In the genomic region with DNA sequence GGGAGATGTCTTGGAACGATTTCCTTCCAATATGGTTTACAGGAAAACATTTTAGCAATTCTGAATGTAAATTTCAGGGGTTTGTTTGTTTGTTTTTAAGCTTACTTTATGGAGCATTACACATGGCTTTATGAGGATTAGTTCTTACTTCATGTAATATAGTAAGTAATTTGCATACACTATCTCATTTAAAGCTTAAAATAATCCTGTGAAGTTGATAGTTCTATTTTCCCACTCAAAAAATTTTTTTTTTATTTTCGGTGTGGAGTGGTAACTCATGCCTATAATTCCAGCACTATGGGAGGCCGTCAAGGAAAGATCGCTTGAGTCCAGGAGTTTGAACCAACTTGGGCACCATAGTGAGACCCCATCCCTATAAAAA, we compare ENCODE assay signal across 23 cellular contexts. TPM values are rescaled to one million over a fixed set of nuclear protein-coding genes. Genes with fewer than 3 reads are reported as not detected.
DNase-seq lines count a peak whose midpoint lies in the region; ATAC-seq and TF ChIP-seq lines count a peak whose summit lies in the region.
"Had no signal": no experiment of that assay in that cellular context is flagged by ENCODE, and none has a peak within 500 bp of the region (broad histone marks: within the 10 kb centered on the region; RNA-seq: fewer than 3 reads in every experiment).

No MANE protein-coding gene starts in this region.

- no peaks in the 10 kb centered on the region for H4K20me1 ChIP-seq in GM23248 (ENCODE audit: insufficient read depth)
- no peaks in the 10 kb centered on the region for H4K20me1 ChIP-seq in hepatocyte (ENCODE audit: insufficient read depth, poor library complexity, severe bottlenecking)
- H4K20me1 ChIP-seq: BLaER1 treated with 17β-estradiol and CSF1 and Interleukin-3, amounts not matched to agents 10 nM and 100 nM had no signal

- TF ChIP-seq CTCF in hepatocyte (IDR thresholded peaks at IDR 0.05; ENCODE audit: poor library complexity): no peak

- H3K27ac ChIP-seq in ACC112 (ENCODE audit: low read depth, low read length): peak overlapping the region; percentile 54
- H3K27ac ChIP-seq in GM23248: no peak overlapping the region
- H3K27ac ChIP-seq in hepatocyte: peak overlapping the region; percentile 93
- H3K27ac ChIP-seq in skeletal muscle tissue (ENCODE audit: low read depth, low read length): peak overlapping the region; percentile 36
- H3K27ac ChIP-seq: BLaER1 treated with 17β-estradiol and CSF1 and Interleukin-3, amounts not matched to agents 10 nM and 100 nM; HL-60; RWPE1; SK-N-MC had no signal

- H3K4me1 ChIP-seq in ACC112 (ENCODE audit: control insufficient read depth, insufficient read depth, low read length, unreplicated experiment): peaks cover 13% of the 10 kb centered on the region
- H3K4me1 ChIP-seq in GM23248 (ENCODE audit: insufficient read depth): peaks cover 11% of the 10 kb centered on the region
- peaks cover 31% of the 10 kb centered on the region for H3K4me1 ChIP-seq in hepatocyte (ENCODE audit: insufficient read depth)
- H3K4me1 ChIP-seq in skeletal muscle tissue (ENCODE audit: control insufficient read depth in 3 of 3, insufficient read depth in 3 of 3, low read length in 3 of 3): peaks cover 5 to 7% (median 6%) of the 10 kb centered on the region in 3 donors
- H3K4me1 ChIP-seq: BLaER1 treated with 17β-estradiol and CSF1 and Interleukin-3, amounts not matched to agents 10 nM and 100 nM had no signal

- H3K4me3 ChIP-seq in ACC112 (ENCODE audit: low read depth, low read length) (no peak overlapping the region), GM23248 (no peak overlapping the region), hepatocyte (no peak overlapping the region), skeletal muscle tissue (ENCODE audit: low read length in 3 of 3) (no peak overlapping the region)
- H3K4me3 ChIP-seq: BLaER1 treated with 17β-estradiol and CSF1 and Interleukin-3, amounts not matched to agents 10 nM and 100 nM; SK-N-MC had no signal

- in situ Hi-C loops in GM23248 (cut with MboI): no loop called here

- DNase-seq in GM23248: no peak
- DNase-seq in hepatocyte (ENCODE audit: low spot score): no peak
- no peak for DNase-seq in retina
- no peak for DNase-seq in cerebellum (ENCODE audit: low spot score)
- DNase-seq: ACHN; CD4-positive, alpha-beta memory T cell; DND-41; H7; HFFc6; NCI-H1105; NCI-H146; NCI-H2029; NCI-H2227 treated with DMSO at 0.1 percent for 48 hours; NCI-H510A; SHP77 treated with DMSO at 0.1 percent for 48 hours; SW 1271 had no signal

- H3K27me3 ChIP-seq in ACC112 (ENCODE audit: insufficient read depth, low read length): no peaks in the 10 kb centered on the region
- H3K27me3 ChIP-seq in GM23248 (replicated peaks; ENCODE audit: insufficient read depth): no peaks in the 10 kb centered on the region
- H3K27me3 ChIP-seq in hepatocyte: no peaks in the 10 kb centered on the region
- peaks cover 0 to 3% (median 0%) of the 10 kb centered on the region in 3 donors for H3K27me3 ChIP-seq in skeletal muscle tissue (ENCODE audit: control insufficient read depth in 3 of 3, insufficient read depth in 3 of 3, low read length in 3 of 3)
- H3K27me3 ChIP-seq: BLaER1 treated with 17β-estradiol and CSF1 and Interleukin-3, amounts not matched to agents 10 nM and 100 nM had no signal

- H2AFZ ChIP-seq in ACC112 (ENCODE audit: low read length, unreplicated experiment) (peak overlapping the region; percentile 68), GM23248 (0 out of 2 replicates have a peak overlapping the region, but pooled peaks have one; percentile 12), hepatocyte (no peak overlapping the region)

- H3K36me3 ChIP-seq in ACC112 (ENCODE audit: insufficient read depth, low read length) (no peaks in the 10 kb centered on the region), GM23248 (ENCODE audit: low read depth) (no peaks in the 10 kb centered on the region), hepatocyte (replicated peaks; ENCODE audit: insufficient read depth, low read depth) (no peaks in the 10 kb centered on the region), skeletal muscle tissue (ENCODE audit: control insufficient read depth in 3 of 3, insufficient read depth in 3 of 3, low read length in 3 of 3) (no peaks in the 10 kb centered on the region)
- H3K36me3 ChIP-seq: BLaER1 treated with 17β-estradiol and CSF1 and Interleukin-3, amounts not matched to agents 10 nM and 100 nM had no signal

- WGBS in GM23248 (ENCODE audit: low coverage in 1 of 2, low lambda C conversion rate in 2 of 2, missing lambda C conversion rate in 2 of 2), 2 experiments: 88 to 89% methylated on average over 4 of the region's 4 CpGs
- 68% methylated on average over 4 of the region's 4 CpGs for WGBS in hepatocyte (ENCODE audit: low lambda C conversion rate, missing lambda C conversion rate)

- ATAC-seq in HG03045 (IDR thresholded peaks at IDR 0.05; ENCODE audit: unreplicated experiment): no peak

- peaks cover 17% of the 10 kb centered on the region for H3F3A ChIP-seq in GM23248 (ENCODE audit: insufficient read depth)

- H3K4me2 ChIP-seq in GM23248 (ENCODE audit: unreplicated experiment) (peak overlapping the region; percentile 21), hepatocyte (peak overlapping the region; percentile 63)
- H3K4me2 ChIP-seq: BLaER1 treated with 17β-estradiol and CSF1 and Interleukin-3, amounts not matched to agents 10 nM and 100 nM had no signal

- H3K9me3 ChIP-seq in GM23248 (ENCODE audit: low read depth): no peaks in the 10 kb centered on the region
- no peaks in the 10 kb centered on the region for H3K9me3 ChIP-seq in hepatocyte (ENCODE audit: low read depth)
- no peaks in the 10 kb centered on the region for H3K9me3 ChIP-seq in skeletal muscle tissue (ENCODE audit: control insufficient read depth in 3 of 3, low read length in 3 of 3)

- H3K9ac ChIP-seq in GM23248 (no peak overlapping the region), skeletal muscle tissue (ENCODE audit: low read depth in 1 of 3, low read length in 3 of 3) (no peak overlapping the region)
- H3K9ac ChIP-seq: BLaER1 treated with 17β-estradiol and CSF1 and Interleukin-3, amounts not matched to agents 10 nM and 100 nM had no signal

- H3K79me2 ChIP-seq in ACC112 (ENCODE audit: control insufficient read depth, insufficient read depth, low read length, unreplicated experiment) (no peaks in the 10 kb centered on the region), GM23248 (ENCODE audit: insufficient read depth) (no peaks in the 10 kb centered on the region), hepatocyte (no peaks in the 10 kb centered on the region)

- H3K9me2 ChIP-seq in GM23248 (ENCODE audit: insufficient read depth) (peaks cover 3% of the 10 kb centered on the region; the same call in 1 of the 2 replicates), hepatocyte (replicated peaks; ENCODE audit: insufficient read depth) (no peaks in the 10 kb centered on the region)

RNA-seq across cellular contexts. Expression of a gene that starts 19.0 kb away (rescaled TPM):
- total RNA-seq in GM23248 (2014; rRNA removed; shearing (Covaris generic)): 33.0 and 36.4 TPM in 2 replicates
- polyA plus RNA-seq in GM23248 (2016; fragmentation: Nextera tagmentation; extraction: Ambion mirVana): 29.8 and 34.9 TPM in 2 replicates
- 56.8 and 61.8 TPM in 2 replicates for total RNA-seq in hepatocyte
- polyA plus RNA-seq in hepatocyte: 25.9 and 41.1 TPM in 2 replicates
- 23.0 TPM for total RNA-seq in skeletal muscle tissue
- total RNA-seq in cerebellum: 38.6 TPM
